8 cellular contexts compared by ENCODE assay signal in the genomic region with DNA sequence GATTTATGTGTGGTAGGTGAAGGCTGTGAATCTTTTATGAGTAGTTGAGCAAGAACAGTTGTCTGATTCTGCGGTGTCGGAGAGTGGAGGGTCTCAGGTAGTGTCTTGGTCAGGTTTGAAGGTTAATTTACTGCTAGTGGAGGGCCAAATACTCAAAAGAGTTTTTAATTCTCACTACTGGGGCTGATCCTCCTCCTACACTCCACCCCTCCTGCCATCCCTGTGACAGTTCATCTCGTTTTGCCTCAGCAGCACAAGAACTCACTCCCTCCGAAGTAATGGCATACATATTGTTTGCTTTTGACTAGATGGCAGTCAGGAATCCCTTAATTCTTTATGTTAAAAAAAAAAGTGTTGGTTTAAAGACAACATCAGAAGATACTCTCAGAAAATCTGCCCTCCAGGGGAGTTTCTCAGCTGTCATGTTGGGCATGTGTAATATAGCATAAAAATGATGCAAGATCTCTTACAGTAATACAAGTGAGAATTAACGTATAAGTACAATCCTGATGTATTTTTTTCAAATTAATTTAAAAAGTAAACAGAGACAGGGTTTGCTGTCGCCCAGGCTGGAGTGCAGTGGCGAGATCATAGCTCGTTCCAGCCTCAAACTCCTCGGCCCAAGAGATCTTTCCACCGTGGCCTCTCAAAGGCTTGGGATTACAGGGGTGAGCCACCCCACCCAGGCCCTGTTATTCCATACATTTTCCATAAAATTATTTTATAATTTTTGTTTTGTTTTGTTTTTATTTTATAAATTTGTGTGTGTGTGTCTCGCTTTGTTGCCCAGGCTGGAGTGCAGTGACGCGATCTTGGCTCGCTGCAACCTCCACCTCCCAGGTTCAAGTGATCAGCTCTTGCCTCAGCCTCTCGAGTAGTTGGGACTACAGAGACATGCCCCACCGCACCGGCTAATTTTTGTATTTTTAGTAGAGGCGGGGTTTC. TPM values are rescaled to one million over a fixed set of nuclear protein-coding genes. Genes with fewer than 3 reads are reported as not detected.
A peak's percentile ranks its signal among the peaks of the same experiment; 100 is the strongest.
DNase-seq lines count a peak whose midpoint lies in the region; ATAC-seq and TF ChIP-seq lines count a peak whose summit lies in the region.

No MANE protein-coding gene starts in this region.

- H3K27me3 Mint-ChIP-seq in activated T-cell treated with anti-CD3 and anti-CD28 coated beads, Interleukin-2, amount 50 U/mL, for 72 hours (ENCODE audit: low read depth) = peaks cover 4% of the 10 kb centered on the region
- no peaks in the 10 kb centered on the region for H3K27me3 Mint-ChIP-seq in WTC11 (ENCODE audit: low read depth)
- H3K27me3 Mint-ChIP-seq in stimulated activated naive CD8-positive, alpha-beta T cell treated with anti-CD3 and anti-CD28 coated beads, Interleukin-15, amount 100 ng/mL, for 72 hours = no peaks in the 10 kb centered on the region

- peak; percentile 8 to 16 for DNase-seq in activated T-cell treated with anti-CD3 and anti-CD28 coated beads, Interleukin-2, amount 50 U/mL, for 72 hours
- DNase-seq in activated T-cell treated with anti-CD3 and anti-CD28 coated beads for 4 hours (no peak), WTC11 (ENCODE audit: low spot score) (no peak), left ventricle myocardium inferior (no peak), NCI-H748 (lab: John Stamatoyannopoulos, UW; ENCODE audit: unreplicated experiment) (no peak)
- DNase-seq in stimulated activated naive CD8-positive, alpha-beta T cell treated with anti-CD3 and anti-CD28 coated beads, Interleukin-15, amount 100 ng/mL, for 72 hours = no peak
- no peak for DNase-seq in stimulated activated naive CD4-positive, alpha-beta T cell treated with Interleukin-2 at 50 U/mL for 16 hours (lab: John Stamatoyannopoulos, UW)

- no peak for ATAC-seq in activated T-cell treated with anti-CD3 and anti-CD28 coated beads, Interleukin-2, amount 50 U/mL, for 72 hours (replicated peaks in 1 of 2)
- ATAC-seq in WTC11 = no peak
- ATAC-seq in stimulated activated naive CD8-positive, alpha-beta T cell treated with anti-CD3 and anti-CD28 coated beads, Interleukin-15, amount 100 ng/mL, for 72 hours = no peak
- no peak for ATAC-seq in HG02642 (IDR thresholded peaks at IDR 0.05; ENCODE audit: poor library complexity, unreplicated experiment)

- H3K9me3 ChIP-seq in left ventricle myocardium inferior (replicated peaks) = no peaks in the 10 kb centered on the region

- POLR2A ChIA-PET in WTC11 (lab: Charles Lee) = no interaction called here

- H3K9me3 Mint-ChIP-seq in activated T-cell treated with anti-CD3 and anti-CD28 coated beads, Interleukin-2, amount 50 U/mL, for 72 hours = no peaks in the 10 kb centered on the region
- H3K9me3 Mint-ChIP-seq in WTC11 = no peaks in the 10 kb centered on the region
- no peaks in the 10 kb centered on the region for H3K9me3 Mint-ChIP-seq in stimulated activated naive CD8-positive, alpha-beta T cell treated with anti-CD3 and anti-CD28 coated beads, Interleukin-15, amount 100 ng/mL, for 72 hours

- H3K4me1 Mint-ChIP-seq in activated T-cell treated with anti-CD3 and anti-CD28 coated beads, Interleukin-2, amount 50 U/mL, for 72 hours (ENCODE audit: low read depth) = peaks cover 52% of the 10 kb centered on the region
- H3K4me1 Mint-ChIP-seq in WTC11 = peaks cover 42% of the 10 kb centered on the region
- H3K4me1 Mint-ChIP-seq in stimulated activated naive CD8-positive, alpha-beta T cell treated with anti-CD3 and anti-CD28 coated beads, Interleukin-15, amount 100 ng/mL, for 72 hours = peaks cover 51% of the 10 kb centered on the region

- peak overlapping the region; percentile 90 to 100 for H3K4me3 Mint-ChIP-seq in activated T-cell treated with anti-CD3 and anti-CD28 coated beads, Interleukin-2, amount 50 U/mL, for 72 hours
- H3K4me3 Mint-ChIP-seq in WTC11 = peak overlapping the region; percentile 98
- H3K4me3 Mint-ChIP-seq in stimulated activated naive CD8-positive, alpha-beta T cell treated with anti-CD3 and anti-CD28 coated beads, Interleukin-15, amount 100 ng/mL, for 72 hours = peak overlapping the region; percentile 96 to 98

- peaks cover 8 to 11% of the 10 kb centered on the region in 2 donors for H3K36me3 Mint-ChIP-seq in activated T-cell treated with anti-CD3 and anti-CD28 coated beads, Interleukin-2, amount 50 U/mL, for 72 hours (ENCODE audit: insufficient read depth in 2 of 2)
- H3K36me3 Mint-ChIP-seq in WTC11 = 0 out of 2 replicates have a peak, but pooled peaks cover 3% of the 10 kb centered on the region

- CTCF ChIA-PET in WTC11 (lab: Charles Lee) = interaction anchor here (1.1 kb wide), 1 partner anchor 332 kb away, joined by 3 read pairs; no protein-coding TSS in a partner anchor

- H3K27me3 ChIP-seq in left ventricle myocardium inferior (ENCODE audit: low read depth) = no peaks in the 10 kb centered on the region

- peaks cover 41% of the 10 kb centered on the region for H3K4me1 ChIP-seq in left ventricle myocardium inferior

- H3K4me3 ChIP-seq in left ventricle myocardium inferior = peak overlapping the region; percentile 85

- peak overlapping the region; percentile 94 for H3K27ac Mint-ChIP-seq in activated T-cell treated with anti-CD3 and anti-CD28 coated beads, Interleukin-2, amount 50 U/mL, for 72 hours
- H3K27ac Mint-ChIP-seq in WTC11 = peak overlapping the region; percentile 90
- H3K27ac Mint-ChIP-seq in stimulated activated naive CD8-positive, alpha-beta T cell treated with anti-CD3 and anti-CD28 coated beads, Interleukin-15, amount 100 ng/mL, for 72 hours = peak overlapping the region; percentile 97 to 98

- intact Hi-C loops in left ventricle myocardium inferior (cut with micrococcal nuclease) = no loop called here

- TF ChIP-seq CTCF in WTC11 (IDR thresholded peaks at IDR 0.05) (no peak), left ventricle myocardium inferior (IDR thresholded peaks at IDR 0.05; ENCODE audit: borderline replicate concordance) (no peak)

- no peaks in the 10 kb centered on the region for H3K36me3 ChIP-seq in left ventricle myocardium inferior

- H3K27ac ChIP-seq in left ventricle myocardium inferior (replicated peaks) = peak overlapping the region; percentile 91

TF ChIP-seq in WTC11, 78 proteins besides CTCF, POLR2A, EP300 and RAD21 (continues in another document):
- TF ChIP-seq, protein P1, sequence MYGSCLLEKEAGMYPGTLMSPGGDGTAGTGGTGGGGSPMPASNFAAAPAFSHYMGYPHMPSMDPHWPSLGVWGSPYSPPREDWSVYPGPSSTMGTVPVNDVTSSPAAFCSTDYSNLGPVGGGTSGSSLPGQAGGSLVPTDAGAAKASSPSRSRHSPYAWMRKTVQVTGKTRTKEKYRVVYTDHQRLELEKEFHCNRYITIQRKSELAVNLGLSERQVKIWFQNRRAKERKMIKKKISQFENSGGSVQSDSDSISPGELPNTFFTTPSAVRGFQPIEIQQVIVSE (CRISPR knock-in tag; IDR thresholded peaks at IDR 0.05; ENCODE audit: borderline replicate concordance) = no peak
- TF ChIP-seq NR1H2 (CRISPR knock-in tag; IDR thresholded peaks at IDR 0.05) (no peak), AR (CRISPR knock-in tag; IDR thresholded peaks at IDR 0.05) (no peak), ZBTB43 (CRISPR knock-in tag; IDR thresholded peaks at IDR 0.05) (no peak), ZNF263 (CRISPR knock-in tag; IDR thresholded peaks at IDR 0.05; ENCODE audit: low read depth) (no peak), TCF7 (CRISPR knock-in tag; IDR thresholded peaks at IDR 0.05; ENCODE audit: low read depth) (no peak), CREM (CRISPR knock-in tag; IDR thresholded peaks at IDR 0.05) (no peak), ZBTB21 (CRISPR knock-in tag; IDR thresholded peaks at IDR 0.05; ENCODE audit: borderline replicate concordance) (no peak)

RNA-seq across cellular contexts. Expression of gene FAR1, which starts 1.3 kb away (rescaled TPM):
- 10 to 100 TPM; 49.4 to 53.4 TPM for total RNA-seq in activated T-cell treated with anti-CD3 and anti-CD28 coated beads, Interleukin-2, amount 50 U/mL, for 72 hours
- total RNA-seq in WTC11 (2021) (58.8 to 63.9 TPM (median 60.5 TPM) in 3 replicates), left ventricle myocardium inferior (35.1 TPM)

Comparison
In these comparisons a context has a peak if more than half of its experiments do, and no peak if none do; other contexts are left out.
1. DNase-seq: peak in activated T-cell treated with anti-CD3 and anti-CD28 coated beads, Interleukin-2, amount 50 U/mL, for 72 hours (2 of 2); none in activated T-cell treated with anti-CD3 and anti-CD28 coated beads for 4 hours (single experiment), WTC11 (single experiment), left ventricle myocardium inferior (single experiment), stimulated activated naive CD8-positive, alpha-beta T cell treated with anti-CD3 and anti-CD28 coated beads, Interleukin-15, amount 100 ng/mL, for 72 hours (0 of 2), NCI-H748 (single experiment) and stimulated activated naive CD4-positive, alpha-beta T cell treated with Interleukin-2 at 50 U/mL for 16 hours (single experiment).
2. Peak in every context shown above with its lines, with median percentiles within 50 percentile points of each other: H3K27ac Mint-ChIP-seq and H3K4me3 Mint-ChIP-seq.